9 cellular contexts compared by ENCODE assay signal in genomic region chr2:112121682-112122254, GRCh38. TPM values are rescaled to one million over a fixed set of nuclear protein-coding genes. Genes with fewer than 3 reads are reported as not detected.
DNase-seq lines count a peak whose midpoint lies in the region; ATAC-seq and TF ChIP-seq lines count a peak whose summit lies in the region.
"Had no signal": no experiment of that assay in that cellular context is flagged by ENCODE, and none has a peak within 500 bp of the region (broad histone marks: within the 10 kb centered on the region; RNA-seq: fewer than 3 reads in every experiment).

No MANE protein-coding gene starts in this region.

- H3K4me2 ChIP-seq in HCT116 (ENCODE audit: low read length), result no peak overlapping the region
- H3K4me2 ChIP-seq in OCI-LY3 (ENCODE audit: low read length), result no peak overlapping the region

- H3K27ac ChIP-seq in HCT116 (ENCODE audit: low read depth, low read length), result no peak overlapping the region
- no peak overlapping the region for H3K27ac ChIP-seq in OCI-LY3 (ENCODE audit: low read length)
- no peak overlapping the region for H3K27ac ChIP-seq in body of pancreas
- no peak overlapping the region for H3K27ac ChIP-seq in liver (ENCODE audit: low read depth in 1 of 2, low read length in 2 of 2)
- H3K27ac ChIP-seq in upper lobe of left lung, result no peak overlapping the region
- H3K27ac ChIP-seq: skin epidermis had no signal

- H3K9ac ChIP-seq in HCT116 (ENCODE audit: low read length) (no peak overlapping the region), OCI-LY3 (ENCODE audit: low read length) (no peak overlapping the region), liver (ENCODE audit: low read depth in 1 of 2, low read length in 2 of 2) (no peak overlapping the region)

- peak; percentile 22 for DNase-seq in COLO668 (lab: John Stamatoyannopoulos, UW; ENCODE audit: unreplicated experiment)
- DNase-seq in HCT116 (ENCODE audit: low read depth, low spot score), result peak; percentile 26
- DNase-seq in body of pancreas, result peak; percentile 27 to 59 (median 44)
- no peak for DNase-seq in upper lobe of left lung
- no peak for DNase-seq in NCI-H226

- RAD21 ChIA-PET in HCT116 (lab: Charles Lee; ENCODE audit: low non-redundant PET in 1 of 2, low total read pairs in 2 of 2, uncharacterized antibody in 2 of 2, unreplicated experiment in 2 of 2), result no interaction called here

- CTCF ChIA-PET in HCT116 (lab: Charles Lee), result interaction anchor here (0.8 to 1.8 kb wide), 9 partner anchors 9 to 603 kb away, joined by 3 to 13 read pairs (median 4); partner anchors contain the start of genes CHCHD5 and RGPD8

- H3K9me3 ChIP-seq in HCT116 (ENCODE audit: control insufficient read depth in 1 of 2, insufficient read depth in 1 of 2, low read depth in 1 of 2, low read length in 2 of 2) (no peaks in the 10 kb centered on the region), OCI-LY3 (ENCODE audit: insufficient read depth, low read length) (no peaks in the 10 kb centered on the region), body of pancreas (no peaks in the 10 kb centered on the region), liver (ENCODE audit: control insufficient read depth in 4 of 4, low read length in 3 of 4) (no peaks in the 10 kb centered on the region), upper lobe of left lung (no peaks in the 10 kb centered on the region)

- no TSS peak for BruUV-seq in HCT116 (replicated peaks; lab: Mats Ljungman, UMichigan)

- ATAC-seq in HCT116, result no peak
- no peak for ATAC-seq in body of pancreas
- ATAC-seq in upper lobe of left lung (ENCODE audit: low FRiP score in 2 of 2), result no peak
- no peak for ATAC-seq in HG02642 (IDR thresholded peaks at IDR 0.05; ENCODE audit: poor library complexity, unreplicated experiment)

- H3K4me1 ChIP-seq in HCT116 (ENCODE audit: control insufficient read depth in 1 of 2, insufficient read depth in 2 of 2, low read length in 2 of 2), result no peaks in the 10 kb centered on the region
- H3K4me1 ChIP-seq in OCI-LY3 (ENCODE audit: low read length), result no peaks in the 10 kb centered on the region
- H3K4me1 ChIP-seq in body of pancreas, result no peaks in the 10 kb centered on the region
- H3K4me1 ChIP-seq in liver (ENCODE audit: control insufficient read depth in 4 of 4, insufficient read depth in 4 of 4, low read length in 3 of 4), result no peaks in the 10 kb centered on the region
- H3K4me1 ChIP-seq in upper lobe of left lung, result no peaks in the 10 kb centered on the region

- peak; percentile 58 to 78 (median 71); a peak in 5 of 6 replicates for TF ChIP-seq CTCF in HCT116 (IDR thresholded peaks at IDR 0.05 in 2 of 3, conservative IDR thresholded peaks at IDR 0.05 in 1 of 3; ENCODE audit: borderline replicate concordance in 1 of 3, insufficient read depth in 1 of 3, low read depth in 2 of 3, low read length in 2 of 3)
- TF ChIP-seq CTCF in OCI-LY3 (IDR thresholded peaks at IDR 0.05; ENCODE audit: low read depth, low read length), result peak; percentile 78
- peak; percentile 32 to 64 (median 55) for TF ChIP-seq CTCF in body of pancreas (IDR thresholded peaks at IDR 0.05)
- peak; percentile 70 for TF ChIP-seq CTCF in liver (IDR thresholded peaks at IDR 0.05; ENCODE audit: low read depth, low read length, missing input control)
- TF ChIP-seq CTCF in upper lobe of left lung (IDR thresholded peaks at IDR 0.05), result peak in 5 of 6 experiments; percentile 37 to 50 (median 47)

- no peaks in the 10 kb centered on the region for H3K79me2 ChIP-seq in HCT116 (ENCODE audit: insufficient read depth, low read length)
- no peaks in the 10 kb centered on the region for H3K79me2 ChIP-seq in OCI-LY3 (ENCODE audit: low read length)

- H3K36me3 ChIP-seq in HCT116 (ENCODE audit: control insufficient read depth in 1 of 2, insufficient read depth in 2 of 2, low read length in 2 of 2), result peaks cover 0 to 2% of the 10 kb centered on the region in 2 experiments; a peak in 1 of 4 replicates
- peaks cover 32% of the 10 kb centered on the region for H3K36me3 ChIP-seq in OCI-LY3 (replicated peaks; ENCODE audit: low read depth, low read length)
- H3K36me3 ChIP-seq in body of pancreas (replicated peaks in 1 of 2; ENCODE audit: insufficient read depth in 1 of 2, low read depth in 2 of 2), result peaks cover 0 to 3% of the 10 kb centered on the region in 2 donors
- H3K36me3 ChIP-seq in liver (ENCODE audit: control insufficient read depth in 4 of 4, insufficient read depth in 3 of 4, low read depth in 1 of 4, low read length in 3 of 4), result peaks cover 0 to 9% (median 4%) of the 10 kb centered on the region in 4 donors
- peaks cover 0 to 26% (median 10%) of the 10 kb centered on the region in 4 donors for H3K36me3 ChIP-seq in upper lobe of left lung

- H3K9me2 ChIP-seq in HCT116 (ENCODE audit: insufficient read depth), result no peaks in the 10 kb centered on the region

- no peak for TF ChIP-seq EP300 in upper lobe of left lung (IDR thresholded peaks at IDR 0.05)

- intact Hi-C loops in HCT116 (cut with micrococcal nuclease), result loop anchor here (1.0 to 5.0 kb wide), 3 partner anchors 234 to 461 kb away; partner anchors contain the start of gene RGPD8
- intact Hi-C loops in body of pancreas (cut with DNase I), result no loop called here

- POLR2A ChIA-PET in HCT116 (lab: Charles Lee), result no interaction called here

- H3K4me3 ChIP-seq in HCT116 (replicated peaks in 1 of 2; ENCODE audit: low read depth in 1 of 2, low read length in 2 of 2), result no peak overlapping the region
- no peak overlapping the region for H3K4me3 ChIP-seq in OCI-LY3 (ENCODE audit: low read length)
- no peak overlapping the region for H3K4me3 ChIP-seq in body of pancreas
- no peak overlapping the region for H3K4me3 ChIP-seq in liver (ENCODE audit: low read depth in 1 of 3, low read length in 3 of 3)
- no peak overlapping the region for H3K4me3 ChIP-seq in upper lobe of left lung
- H3K4me3 ChIP-seq: skin epidermis had no signal

- TF ChIP-seq POLR2A in HCT116 (IDR thresholded peaks at IDR 0.05; ENCODE audit: borderline replicate concordance, extremely low read depth, insufficient read depth, insufficient read length), result no peak
- no peak for TF ChIP-seq POLR2A in body of pancreas (IDR thresholded peaks at IDR 0.05)
- no peak for TF ChIP-seq POLR2A in upper lobe of left lung (IDR thresholded peaks at IDR 0.05)

- H2AFZ ChIP-seq in HCT116 (ENCODE audit: low read depth, low read length, poor library complexity, severe bottlenecking) (no peak overlapping the region), OCI-LY3 (ENCODE audit: low read depth, low read length) (no peak overlapping the region)

- TF ChIP-seq RAD21 in HCT116 (IDR thresholded peaks at IDR 0.05; ENCODE audit: low read depth), result peak; percentile 83
- peak; percentile 82 to 87 for TF ChIP-seq RAD21 in liver (IDR thresholded peaks at IDR 0.05)

- H4K20me1 ChIP-seq in HCT116 (ENCODE audit: insufficient read depth) (no peaks in the 10 kb centered on the region), OCI-LY3 (ENCODE audit: insufficient read depth, low read length) (no peaks in the 10 kb centered on the region)

- no peaks in the 10 kb centered on the region for H3K27me3 ChIP-seq in HCT116 (ENCODE audit: insufficient read depth, low read length)
- no peaks in the 10 kb centered on the region for H3K27me3 ChIP-seq in OCI-LY3 (ENCODE audit: low read depth, low read length)
- H3K27me3 ChIP-seq in body of pancreas, result no peaks in the 10 kb centered on the region
- no peaks in the 10 kb centered on the region for H3K27me3 ChIP-seq in liver (ENCODE audit: control insufficient read depth in 4 of 4, insufficient read depth in 4 of 4, low read length in 3 of 4)
- no peaks in the 10 kb centered on the region for H3K27me3 ChIP-seq in upper lobe of left lung

TF ChIP-seq in HCT116, 20 proteins besides CTCF, POLR2A, EP300 and RAD21 (continues in another document):
- TF ChIP-seq MAX (IDR thresholded peaks at IDR 0.05), result no peak
- TF ChIP-seq ELF1 (IDR thresholded peaks at IDR 0.05; ENCODE audit: borderline replicate concordance, low read depth), result no peak
- no peak for TF ChIP-seq TCF7L2 (IDR thresholded peaks at IDR 0.05; ENCODE audit: borderline replicate concordance, extremely low read depth, insufficient read depth, insufficient read length)
- no peak for TF ChIP-seq YY1 (IDR thresholded peaks at IDR 0.05; ENCODE audit: extremely low read depth, insufficient replicate concordance, low read depth, low read length)
- TF ChIP-seq SIN3A (IDR thresholded peaks at IDR 0.05; ENCODE audit: low read depth), result no peak
- TF ChIP-seq EGR1 (IDR thresholded peaks at IDR 0.05; ENCODE audit: low read depth), result no peak
- no peak for TF ChIP-seq CBX3 (IDR thresholded peaks at IDR 0.05; ENCODE audit: low read depth)
- no peak for TF ChIP-seq SRF (IDR thresholded peaks at IDR 0.05; ENCODE audit: low read depth)

TF ChIP-seq in liver, 16 proteins besides CTCF, POLR2A, EP300 and RAD21 (continues in another document):
- no peak for TF ChIP-seq REST (IDR thresholded peaks at IDR 0.05)
- TF ChIP-seq MAX (IDR thresholded peaks at IDR 0.05), result no peak

RNA-seq across cellular contexts. Expression of gene FBLN7, which starts 16.4 kb away (rescaled TPM):
- total RNA-seq in HCT116 (2021; ENCODE audit: unreplicated experiment) (0.34 TPM), body of pancreas (1 to 10 TPM; 1.3 to 3.9 TPM), liver (1 to 10 TPM; 1.6 to 2.1 TPM), upper lobe of left lung (1 to 10 TPM in 5 of 6 donors, not detected in 1; 2.0 to 6.9 (median 4.0) TPM)
- 0.04 and 0.13 TPM in 2 replicates for polyA plus RNA-seq in HCT116 (2012)
- 1 to 10 TPM in 1 of 2 donors, under 1 TPM in 1; 0.60 to 2.4 TPM for polyA plus RNA-seq in liver

Comparison
In these comparisons a context has a peak if more than half of its experiments do, and no peak if none do; other contexts are left out.
1. DNase-seq: peak in COLO668 (single experiment), HCT116 (single experiment) and body of pancreas (4 of 4); none in upper lobe of left lung (0 of 2) and NCI-H226 (single experiment).
2. Peak in every context shown above with its lines, with median percentiles within 50 percentile points of each other: CTCF ChIP-seq.